4 cellular contexts compared by ENCODE assay signal in the genomic region with DNA sequence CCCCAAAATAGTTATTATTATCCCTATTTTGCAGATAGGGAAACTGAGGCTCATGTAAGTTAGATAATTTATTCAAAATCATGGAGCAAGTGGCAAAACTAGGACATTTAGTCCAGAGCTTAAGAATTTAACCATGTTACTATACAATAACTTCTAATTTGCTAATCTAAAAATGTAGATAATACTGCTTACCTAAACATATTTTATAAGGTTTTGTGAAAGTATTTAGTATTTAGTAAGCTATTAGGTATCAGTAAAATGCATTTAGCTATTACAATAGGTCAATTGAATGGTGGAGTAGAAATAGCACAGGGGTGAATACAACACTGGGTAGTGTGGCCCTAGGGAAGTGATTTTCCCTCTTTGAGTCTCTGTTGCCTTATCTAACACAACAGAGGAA.
A peak's percentile ranks its signal among the peaks of the same experiment; 100 is the strongest.
TF ChIP-seq lines count a peak whose summit lies in the region.

No MANE protein-coding gene starts in this region.

TF ChIP-seq in HepG2, 621 proteins besides CTCF, POLR2A, EP300 and RAD21:
- TF ChIP-seq, protein P1, sequence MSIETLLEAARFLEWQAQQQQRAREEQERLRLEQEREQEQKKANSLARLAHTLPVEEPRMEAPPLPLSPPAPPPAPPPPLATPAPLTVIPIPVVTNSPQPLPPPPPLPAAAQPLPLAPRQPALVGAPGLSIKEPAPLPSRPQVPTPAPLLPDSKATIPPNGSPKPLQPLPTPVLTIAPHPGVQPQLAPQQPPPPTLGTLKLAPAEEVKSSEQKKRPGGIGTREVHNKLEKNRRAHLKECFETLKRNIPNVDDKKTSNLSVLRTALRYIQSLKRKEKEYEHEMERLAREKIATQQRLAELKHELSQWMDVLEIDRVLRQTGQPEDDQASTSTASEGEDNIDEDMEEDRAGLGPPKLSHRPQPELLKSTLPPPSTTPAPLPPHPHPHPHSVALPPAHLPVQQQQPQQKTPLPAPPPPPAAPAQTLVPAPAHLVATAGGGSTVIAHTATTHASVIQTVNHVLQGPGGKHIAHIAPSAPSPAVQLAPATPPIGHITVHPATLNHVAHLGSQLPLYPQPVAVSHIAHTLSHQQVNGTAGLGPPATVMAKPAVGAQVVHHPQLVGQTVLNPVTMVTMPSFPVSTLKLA (IDR thresholded peaks at IDR 0.05): no peak
- TF ChIP-seq MAFF (IDR thresholded peaks at IDR 0.05; ENCODE audit: low read depth, low read length): peak; percentile 50; the same call in 1 of the 2 replicates
- TF ChIP-seq ZNF660 (CRISPR knock-in tag; IDR thresholded peaks at IDR 0.05; ENCODE audit: borderline replicate concordance, low read depth): no peak
- TF ChIP-seq MAFK (conservative IDR thresholded peaks at IDR 0.05 in 1 of 2, IDR thresholded peaks at IDR 0.05 in 1 of 2; ENCODE audit: low read length in 2 of 2): peak in 1 of 2 experiments; percentile 67; a peak in 2 of 4 replicates
- TF ChIP-seq ARNT (IDR thresholded peaks at IDR 0.05): no peak
- TF ChIP-seq CENPX (CRISPR knock-in tag; IDR thresholded peaks at IDR 0.05): no peak

TF ChIP-seq in A549, 52 proteins besides CTCF, POLR2A, EP300 and RAD21:
- TF ChIP-seq MAFK (IDR thresholded peaks at IDR 0.05; ENCODE audit: partially characterized antibody): peak; percentile 74
- TF ChIP-seq RARB (CRISPR knock-in tag; IDR thresholded peaks at IDR 0.05): no peak

TF ChIP-seq in IMR-90, 13 proteins besides CTCF, POLR2A, EP300 and RAD21:
- peak; percentile 25; the same call in 1 of the 2 replicates for TF ChIP-seq MAFK (IDR thresholded peaks at IDR 0.05; ENCODE audit: low read depth, low read length)
- TF ChIP-seq FOS (IDR thresholded peaks at IDR 0.05; ENCODE audit: low read depth, low read length): no peak
- TF ChIP-seq, protein P2, sequence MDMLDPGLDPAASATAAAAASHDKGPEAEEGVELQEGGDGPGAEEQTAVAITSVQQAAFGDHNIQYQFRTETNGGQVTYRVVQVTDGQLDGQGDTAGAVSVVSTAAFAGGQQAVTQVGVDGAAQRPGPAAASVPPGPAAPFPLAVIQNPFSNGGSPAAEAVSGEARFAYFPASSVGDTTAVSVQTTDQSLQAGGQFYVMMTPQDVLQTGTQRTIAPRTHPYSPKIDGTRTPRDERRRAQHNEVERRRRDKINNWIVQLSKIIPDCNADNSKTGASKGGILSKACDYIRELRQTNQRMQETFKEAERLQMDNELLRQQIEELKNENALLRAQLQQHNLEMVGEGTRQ (IDR thresholded peaks at IDR 0.05; ENCODE audit: low read depth, low read length): no peak
- TF ChIP-seq RCOR1 (IDR thresholded peaks at IDR 0.05; ENCODE audit: insufficient replicate concordance, low read length): no peak

TF ChIP-seq in K562, 482 proteins besides CTCF, POLR2A, EP300 and RAD21:
- no peak for TF ChIP-seq KLF10 (CRISPR knock-in tag; IDR thresholded peaks at IDR 0.05)
- TF ChIP-seq XRCC4 (IDR thresholded peaks at IDR 0.05; ENCODE audit: extremely low read depth, insufficient read depth, insufficient read length): no peak
- no peak for TF ChIP-seq CBX2 (IDR thresholded peaks at IDR 0.05; ENCODE audit: insufficient read depth, low read length, poor library complexity, severe bottlenecking)
- TF ChIP-seq HNRNPLL (IDR thresholded peaks at IDR 0.05; ENCODE audit: low read depth, low read length, poor library complexity, severe bottlenecking): no peak
- TF ChIP-seq, protein P3, sequence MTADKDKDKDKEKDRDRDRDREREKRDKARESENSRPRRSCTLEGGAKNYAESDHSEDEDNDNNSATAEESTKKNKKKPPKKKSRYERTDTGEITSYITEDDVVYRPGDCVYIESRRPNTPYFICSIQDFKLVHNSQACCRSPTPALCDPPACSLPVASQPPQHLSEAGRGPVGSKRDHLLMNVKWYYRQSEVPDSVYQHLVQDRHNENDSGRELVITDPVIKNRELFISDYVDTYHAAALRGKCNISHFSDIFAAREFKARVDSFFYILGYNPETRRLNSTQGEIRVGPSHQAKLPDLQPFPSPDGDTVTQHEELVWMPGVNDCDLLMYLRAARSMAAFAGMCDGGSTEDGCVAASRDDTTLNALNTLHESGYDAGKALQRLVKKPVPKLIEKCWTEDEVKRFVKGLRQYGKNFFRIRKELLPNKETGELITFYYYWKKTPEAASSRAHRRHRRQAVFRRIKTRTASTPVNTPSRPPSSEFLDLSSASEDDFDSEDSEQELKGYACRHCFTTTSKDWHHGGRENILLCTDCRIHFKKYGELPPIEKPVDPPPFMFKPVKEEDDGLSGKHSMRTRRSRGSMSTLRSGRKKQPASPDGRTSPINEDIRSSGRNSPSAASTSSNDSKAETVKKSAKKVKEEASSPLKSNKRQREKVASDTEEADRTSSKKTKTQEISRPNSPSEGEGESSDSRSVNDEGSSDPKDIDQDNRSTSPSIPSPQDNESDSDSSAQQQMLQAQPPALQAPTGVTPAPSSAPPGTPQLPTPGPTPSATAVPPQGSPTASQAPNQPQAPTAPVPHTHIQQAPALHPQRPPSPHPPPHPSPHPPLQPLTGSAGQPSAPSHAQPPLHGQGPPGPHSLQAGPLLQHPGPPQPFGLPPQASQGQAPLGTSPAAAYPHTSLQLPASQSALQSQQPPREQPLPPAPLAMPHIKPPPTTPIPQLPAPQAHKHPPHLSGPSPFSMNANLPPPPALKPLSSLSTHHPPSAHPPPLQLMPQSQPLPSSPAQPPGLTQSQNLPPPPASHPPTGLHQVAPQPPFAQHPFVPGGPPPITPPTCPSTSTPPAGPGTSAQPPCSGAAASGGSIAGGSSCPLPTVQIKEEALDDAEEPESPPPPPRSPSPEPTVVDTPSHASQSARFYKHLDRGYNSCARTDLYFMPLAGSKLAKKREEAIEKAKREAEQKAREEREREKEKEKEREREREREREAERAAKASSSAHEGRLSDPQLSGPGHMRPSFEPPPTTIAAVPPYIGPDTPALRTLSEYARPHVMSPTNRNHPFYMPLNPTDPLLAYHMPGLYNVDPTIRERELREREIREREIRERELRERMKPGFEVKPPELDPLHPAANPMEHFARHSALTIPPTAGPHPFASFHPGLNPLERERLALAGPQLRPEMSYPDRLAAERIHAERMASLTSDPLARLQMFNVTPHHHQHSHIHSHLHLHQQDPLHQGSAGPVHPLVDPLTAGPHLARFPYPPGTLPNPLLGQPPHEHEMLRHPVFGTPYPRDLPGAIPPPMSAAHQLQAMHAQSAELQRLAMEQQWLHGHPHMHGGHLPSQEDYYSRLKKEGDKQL (CRISPR knock-in tag; IDR thresholded peaks at IDR 0.05; ENCODE audit: borderline replicate concordance): no peak
- TF ChIP-seq POLR3G (IDR thresholded peaks at IDR 0.05; ENCODE audit: extremely low read depth, insufficient read length, insufficient replicate concordance): no peak
- TF ChIP-seq ZNF316 (IDR thresholded peaks at IDR 0.05): peak; percentile 39; the same call in 1 of the 2 replicates
TF ChIP-seq in K562: peak in this region for 1.
